8 cellular contexts compared by ENCODE assay signal in genomic region chr9:127898433-127899199, GRCh38. TPM values are rescaled to one million over a fixed set of nuclear protein-coding genes. Genes with fewer than 3 reads are reported as not detected.
DNase-seq lines count a peak whose midpoint lies in the region; ATAC-seq and TF ChIP-seq lines count a peak whose summit lies in the region.

No MANE protein-coding gene starts in this region.

- peaks cover 55% of the 10 kb centered on the region for H3K36me3 Mint-ChIP-seq in activated T-helper 2 cell treated with anti-CD3 and anti-CD28 coated beads, Interferon-gamma antibody, Interleukin-2, Interleukin-4, amounts not matched to agents 10 μg/mL and 5 μg/mL and 100 μg/mL, durations not matched to agents 14 hours and 24 hours and 36 hours (ENCODE audit: low read depth)
- H3K36me3 Mint-ChIP-seq in osteocyte (ENCODE audit: unreplicated experiment), result peaks cover 21% of the 10 kb centered on the region

- intact Hi-C loops in activated T-helper 2 cell treated with anti-CD3 and anti-CD28 coated beads, Interferon-gamma antibody, Interleukin-2, Interleukin-4, amounts not matched to agents 10 μg/mL and 5 μg/mL and 100 μg/mL, durations not matched to agents 14 hours and 24 hours and 36 hours (cut with micrococcal nuclease), result no loop called here

- H3K27ac ChIP-seq in foreskin keratinocyte, result peak overlapping the region; percentile 7

- H3K4me3 Mint-ChIP-seq in activated T-helper 2 cell treated with anti-CD3 and anti-CD28 coated beads, Interferon-gamma antibody, Interleukin-2, Interleukin-4, amounts not matched to agents 10 μg/mL and 5 μg/mL and 100 μg/mL, durations not matched to agents 14 hours and 24 hours and 36 hours (ENCODE audit: low read depth), result peak overlapping the region; percentile 88
- peak overlapping the region; percentile 89 for H3K4me3 Mint-ChIP-seq in osteocyte (ENCODE audit: unreplicated experiment)

- TF ChIP-seq CTCF in foreskin keratinocyte (conservative IDR thresholded peaks at IDR 0.05) (no peak), osteocyte (IDR thresholded peaks at IDR 0.05) (no peak)

- H3K4me1 Mint-ChIP-seq in activated T-helper 2 cell treated with anti-CD3 and anti-CD28 coated beads, Interferon-gamma antibody, Interleukin-2, Interleukin-4, amounts not matched to agents 10 μg/mL and 5 μg/mL and 100 μg/mL, durations not matched to agents 14 hours and 24 hours and 36 hours (ENCODE audit: low read depth), result peaks cover 19% of the 10 kb centered on the region
- peaks cover 41% of the 10 kb centered on the region for H3K4me1 Mint-ChIP-seq in osteocyte (ENCODE audit: unreplicated experiment)

- DNase-seq in GM03348 (ENCODE audit: low spot score), result peak; percentile 87
- DNase-seq in activated T-helper 2 cell treated with anti-CD3 and anti-CD28 coated beads, Interferon-gamma antibody, Interleukin-2, Interleukin-4, amounts not matched to agents 10 μg/mL and 5 μg/mL and 100 μg/mL, durations not matched to agents 14 hours and 24 hours and 36 hours (ENCODE audit: low spot score), result no peak
- peak in 1 of 2 donors; percentile 46 for DNase-seq in foreskin keratinocyte
- peak; percentile 83 for DNase-seq in osteocyte (ENCODE audit: extremely low spot score, unreplicated experiment)
- DNase-seq in germinal center (ENCODE audit: low spot score), result no peak
- DNase-seq in stimulated activated CD4-positive, alpha-beta T cell treated with anti-CD3 and anti-CD28 coated beads, Interleukin-12 subunit alpha, Interleukin-12 subunit beta, amount 100 ng/mL, for 4 hours, result no peak
- no peak for DNase-seq in activated CD4-positive, CD25-positive, alpha-beta regulatory T cell (lab: John Stamatoyannopoulos, UW)

- H3K27me3 ChIP-seq in foreskin keratinocyte, result no peaks in the 10 kb centered on the region

- H3K27ac Mint-ChIP-seq in activated T-helper 2 cell treated with anti-CD3 and anti-CD28 coated beads, Interferon-gamma antibody, Interleukin-2, Interleukin-4, amounts not matched to agents 10 μg/mL and 5 μg/mL and 100 μg/mL, durations not matched to agents 14 hours and 24 hours and 36 hours, result peak overlapping the region; percentile 83
- H3K27ac Mint-ChIP-seq in osteocyte (ENCODE audit: unreplicated experiment), result peak overlapping the region; percentile 95

- no peaks in the 10 kb centered on the region for H3K27me3 Mint-ChIP-seq in activated T-helper 2 cell treated with anti-CD3 and anti-CD28 coated beads, Interferon-gamma antibody, Interleukin-2, Interleukin-4, amounts not matched to agents 10 μg/mL and 5 μg/mL and 100 μg/mL, durations not matched to agents 14 hours and 24 hours and 36 hours (ENCODE audit: low read depth)
- no peaks in the 10 kb centered on the region for H3K27me3 Mint-ChIP-seq in osteocyte (ENCODE audit: unreplicated experiment)

- H3K4me1 ChIP-seq in foreskin keratinocyte, result no peaks in the 10 kb centered on the region

- ATAC-seq in HG03442 (IDR thresholded peaks at IDR 0.05; ENCODE audit: unreplicated experiment), result peak; percentile 4
- peak; percentile 31 for ATAC-seq in foreskin keratinocyte

- peaks cover 24% of the 10 kb centered on the region for H3K9me3 Mint-ChIP-seq in activated T-helper 2 cell treated with anti-CD3 and anti-CD28 coated beads, Interferon-gamma antibody, Interleukin-2, Interleukin-4, amounts not matched to agents 10 μg/mL and 5 μg/mL and 100 μg/mL, durations not matched to agents 14 hours and 24 hours and 36 hours
- H3K9me3 Mint-ChIP-seq in osteocyte (ENCODE audit: unreplicated experiment), result no peaks in the 10 kb centered on the region

RNA-seq across cellular contexts. Expression of gene ST6GALNAC6, which starts 0.8 kb away (rescaled TPM):
- total RNA-seq in activated T-helper 2 cell treated with anti-CD3 and anti-CD28 coated beads, Interferon-gamma antibody, Interleukin-2, Interleukin-4, amounts not matched to agents 10 μg/mL and 5 μg/mL and 100 μg/mL, durations not matched to agents 14 hours and 24 hours and 36 hours, result 60.3 and 60.7 TPM in 2 replicates
- 23.2 and 27.1 TPM in 2 replicates for total RNA-seq in foreskin keratinocyte
- 24.3 and 27.7 TPM in 2 replicates for polyA plus RNA-seq in foreskin keratinocyte
- 73.4 and 77.0 TPM in 2 replicates for total RNA-seq in osteocyte

RNA-seq across cellular contexts. Expression of gene ST6GALNAC4, which starts 18.2 kb away (rescaled TPM):
- total RNA-seq in activated T-helper 2 cell treated with anti-CD3 and anti-CD28 coated beads, Interferon-gamma antibody, Interleukin-2, Interleukin-4, amounts not matched to agents 10 μg/mL and 5 μg/mL and 100 μg/mL, durations not matched to agents 14 hours and 24 hours and 36 hours, result 25.6 and 28.7 TPM in 2 replicates
- 16.6 and 18.5 TPM in 2 replicates for total RNA-seq in foreskin keratinocyte
- 19.9 and 21.3 TPM in 2 replicates for polyA plus RNA-seq in foreskin keratinocyte
- 21.4 and 25.1 TPM in 2 replicates for total RNA-seq in osteocyte

RNA-seq across cellular contexts. Expression of gene AK1, which starts 21.1 kb away (rescaled TPM):
- 19.6 and 21.0 TPM in 2 replicates for total RNA-seq in activated T-helper 2 cell treated with anti-CD3 and anti-CD28 coated beads, Interferon-gamma antibody, Interleukin-2, Interleukin-4, amounts not matched to agents 10 μg/mL and 5 μg/mL and 100 μg/mL, durations not matched to agents 14 hours and 24 hours and 36 hours
- total RNA-seq in foreskin keratinocyte (60.7 and 62.6 TPM in 2 replicates), osteocyte (57.6 and 65.8 TPM in 2 replicates)
- polyA plus RNA-seq in foreskin keratinocyte, result 99.6 and 106 TPM in 2 replicates

RNA-seq across cellular contexts. Expression of gene PIP5KL1, which starts 32.0 kb away (rescaled TPM):
- 1.4 and 3.4 TPM in 2 replicates for total RNA-seq in activated T-helper 2 cell treated with anti-CD3 and anti-CD28 coated beads, Interferon-gamma antibody, Interleukin-2, Interleukin-4, amounts not matched to agents 10 μg/mL and 5 μg/mL and 100 μg/mL, durations not matched to agents 14 hours and 24 hours and 36 hours
- total RNA-seq in foreskin keratinocyte, result 4.7 and 6.3 TPM in 2 replicates
- 4.8 and 7.9 TPM in 2 replicates for polyA plus RNA-seq in foreskin keratinocyte
- total RNA-seq in osteocyte, result 2.6 and 2.9 TPM in 2 replicates

RNA-seq across cellular contexts. Expression of gene DPM2, which starts 39.0 kb away (rescaled TPM):
- total RNA-seq in activated T-helper 2 cell treated with anti-CD3 and anti-CD28 coated beads, Interferon-gamma antibody, Interleukin-2, Interleukin-4, amounts not matched to agents 10 μg/mL and 5 μg/mL and 100 μg/mL, durations not matched to agents 14 hours and 24 hours and 36 hours, result 55.7 and 57.4 TPM in 2 replicates
- total RNA-seq in foreskin keratinocyte (32.5 and 33.4 TPM in 2 replicates), osteocyte (29.2 and 31.6 TPM in 2 replicates)
- 61.0 and 65.8 TPM in 2 replicates for polyA plus RNA-seq in foreskin keratinocyte

Comparison
In these comparisons a context has a peak if more than half of its experiments do, and no peak if none do; other contexts are left out.
1. DNase-seq: peak in GM03348 (single experiment) and osteocyte (single experiment); none in activated T-helper 2 cell treated with anti-CD3 and anti-CD28 coated beads, Interferon-gamma antibody, Interleukin-2, Interleukin-4, amounts not matched to agents 10 μg/mL and 5 μg/mL and 100 μg/mL, durations not matched to agents 14 hours and 24 hours and 36 hours (single experiment), germinal center (single experiment), stimulated activated CD4-positive, alpha-beta T cell treated with anti-CD3 and anti-CD28 coated beads, Interleukin-12 subunit alpha, Interleukin-12 subunit beta, amount 100 ng/mL, for 4 hours (single experiment) and activated CD4-positive, CD25-positive, alpha-beta regulatory T cell (0 of 4).